18 cellular contexts compared by ENCODE assay signal in the genomic region with DNA sequence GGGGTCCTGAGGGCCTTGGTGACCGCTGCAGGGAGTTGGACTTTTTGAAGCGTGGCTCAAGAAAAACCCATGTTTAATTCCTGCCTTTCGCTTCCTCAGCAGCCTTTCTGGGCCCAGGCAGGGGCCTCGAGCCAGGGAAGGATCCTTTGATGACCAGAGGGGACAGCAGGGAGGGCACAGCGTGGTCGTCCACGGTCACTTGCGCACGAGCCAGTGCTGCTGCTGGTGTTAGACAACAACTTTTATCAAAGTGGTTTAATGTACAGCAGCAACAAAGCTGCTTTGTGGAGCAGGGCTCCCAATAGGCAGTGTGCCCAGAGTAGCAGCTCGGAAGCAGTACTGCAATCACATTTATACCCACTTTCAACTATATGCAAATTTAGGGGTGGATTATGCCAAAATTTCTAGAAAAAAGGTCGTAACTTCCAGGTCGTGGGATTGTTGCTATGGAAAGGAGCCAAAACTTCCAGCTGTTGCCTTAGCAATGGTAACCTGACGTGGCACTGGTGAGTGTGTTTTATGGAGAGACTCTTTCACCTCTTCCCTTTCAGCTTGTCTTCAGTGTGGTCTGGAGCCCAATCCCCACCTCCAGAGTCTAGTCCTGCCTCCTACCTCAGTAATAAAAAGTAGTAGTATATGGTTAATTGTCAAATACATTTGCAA. TPM values are rescaled to one million over a fixed set of nuclear protein-coding genes. Genes with fewer than 3 reads are reported as not detected.
A peak's percentile ranks its signal among the peaks of the same experiment; 100 is the strongest.
DNase-seq lines count a peak whose midpoint lies in the region; ATAC-seq and TF ChIP-seq lines count a peak whose summit lies in the region.
"Had no signal": no experiment of that assay in that cellular context is flagged by ENCODE, and none has a peak within 500 bp of the region (broad histone marks: within the 10 kb centered on the region; RNA-seq: fewer than 3 reads in every experiment).

No MANE protein-coding gene starts in this region.

- TF ChIP-seq CTCF in heart right ventricle (IDR thresholded peaks at IDR 0.05) (no peak), coronary artery (IDR thresholded peaks at IDR 0.05) (no peak)

- H3K4me3 Mint-ChIP-seq in central memory CD8-positive, alpha-beta T cell: peak overlapping the region; percentile 96
- peak overlapping the region; percentile 72 to 98 (median 79) for H3K4me3 Mint-ChIP-seq in naive thymus-derived CD4-positive, alpha-beta T cell

- H3K36me3 ChIP-seq in heart right ventricle: peaks cover 0 to 62% (median 8%) of the 10 kb centered on the region in 9 donors
- peaks cover 29 to 71% (median 30%) of the 10 kb centered on the region in 3 experiments for H3K36me3 ChIP-seq in naive thymus-derived CD4-positive, alpha-beta T cell (ENCODE audit: control insufficient read depth in 2 of 3, insufficient read depth in 3 of 3, low read length in 3 of 3)
- H3K36me3 ChIP-seq: adrenal gland had no signal

- no peaks in the 10 kb centered on the region for H3K27me3 Mint-ChIP-seq in central memory CD8-positive, alpha-beta T cell
- H3K27me3 Mint-ChIP-seq in naive thymus-derived CD4-positive, alpha-beta T cell: no peaks in the 10 kb centered on the region

- CTCF ChIA-PET in naive thymus-derived CD4-positive, alpha-beta T cell (lab: Charles Lee): interaction anchor here (0.8 to 1.5 kb wide), 2 partner anchors 9 to 155 kb away, joined by 3 to 6 read pairs; partner anchors contain the start of gene GIMAP4

- H3K27ac ChIP-seq in heart right ventricle (peak overlapping the region; percentile 54 to 94 (median 82)), coronary artery (peak overlapping the region in 1 of 2 donors; percentile 28)
- H3K27ac ChIP-seq in naive thymus-derived CD4-positive, alpha-beta T cell (ENCODE audit: low read depth, low read length): peak overlapping the region; percentile 65
- H3K27ac ChIP-seq: adrenal gland, SK-N-MC, testis, VCaP had no signal

- H3K4me1 Mint-ChIP-seq in central memory CD8-positive, alpha-beta T cell: peaks cover 79% of the 10 kb centered on the region
- H3K4me1 Mint-ChIP-seq in naive thymus-derived CD4-positive, alpha-beta T cell: peaks cover 46 to 86% (median 78%) of the 10 kb centered on the region in 7 donors

- no peaks in the 10 kb centered on the region for H3K27me3 ChIP-seq in heart right ventricle
- H3K27me3 ChIP-seq in naive thymus-derived CD4-positive, alpha-beta T cell (ENCODE audit: control insufficient read depth in 2 of 2, insufficient read depth in 2 of 2, low read length in 2 of 2): no peaks in the 10 kb centered on the region
- H3K27me3 ChIP-seq: adrenal gland, esophagus squamous epithelium, testis had no signal

- ATAC-seq in heart right ventricle: peak; percentile 19 to 57 (median 42)
- ATAC-seq in central memory CD8-positive, alpha-beta T cell (replicated peaks; ENCODE audit: extremely low read depth, poor library complexity, severe bottlenecking): no peak
- ATAC-seq in naive thymus-derived CD4-positive, alpha-beta T cell: no peak

- intact Hi-C loops in heart right ventricle (cut with DNase I) (no loop called here), cardiac septum (cut with DNase I) (loop anchor here (10.0 kb wide), 1 partner anchor 48 kb away; no protein-coding TSS in a partner anchor)
- intact Hi-C loops in naive thymus-derived CD4-positive, alpha-beta T cell (cut with micrococcal nuclease): loop anchor here in 1 of 2 donors (1.0 kb wide), 1 partner anchor 8 kb away; no protein-coding TSS in a partner anchor

- H3K27ac Mint-ChIP-seq in central memory CD8-positive, alpha-beta T cell (ENCODE audit: low read depth): no peak overlapping the region
- peak overlapping the region in 8 of 9 donors; percentile 14 to 89 (median 80) for H3K27ac Mint-ChIP-seq in naive thymus-derived CD4-positive, alpha-beta T cell

- H3K9me3 Mint-ChIP-seq in central memory CD8-positive, alpha-beta T cell: peaks cover 10% of the 10 kb centered on the region
- peaks cover 8 to 77% (median 26%) of the 10 kb centered on the region in 11 donors for H3K9me3 Mint-ChIP-seq in naive thymus-derived CD4-positive, alpha-beta T cell

- H3K36me3 Mint-ChIP-seq in central memory CD8-positive, alpha-beta T cell (ENCODE audit: insufficient read depth): peaks cover 60% of the 10 kb centered on the region
- peaks cover 59 to 96% (median 91%) of the 10 kb centered on the region in 5 donors for H3K36me3 Mint-ChIP-seq in naive thymus-derived CD4-positive, alpha-beta T cell

- peak overlapping the region in 9 of 10 donors; percentile 6 to 44 (median 27) for H3K4me3 ChIP-seq in heart right ventricle
- peak overlapping the region; percentile 18 for H3K4me3 ChIP-seq in naive thymus-derived CD4-positive, alpha-beta T cell (ENCODE audit: low read length)
- H3K4me3 ChIP-seq in coronary artery: no peak overlapping the region
- H3K4me3 ChIP-seq: esophagus squamous epithelium, SK-N-MC, smooth muscle cell had no signal

- 51 to 64% methylated on average over 13 of the region's 13 CpGs for WGBS in heart right ventricle, 2 donors

- H3K4me1 ChIP-seq in heart right ventricle: peaks cover 0 to 47% (median 13%) of the 10 kb centered on the region in 9 donors
- H3K4me1 ChIP-seq in naive thymus-derived CD4-positive, alpha-beta T cell (ENCODE audit: control insufficient read depth in 2 of 2, insufficient read depth in 2 of 2, low read length in 2 of 2): peaks cover 39 to 43% of the 10 kb centered on the region in 2 donors
- H3K4me1 ChIP-seq: adrenal gland, testis had no signal

- H3K9me3 ChIP-seq in heart right ventricle: peaks cover 0 to 16% (median 0%) of the 10 kb centered on the region in 11 donors
- H3K9me3 ChIP-seq in naive thymus-derived CD4-positive, alpha-beta T cell (ENCODE audit: control insufficient read depth in 2 of 3, low read length in 3 of 3): peaks cover 0 to 32% (median 2%) of the 10 kb centered on the region in 3 experiments
- H3K9me3 ChIP-seq: adrenal gland, esophagus squamous epithelium, testis had no signal

- POLR2A ChIA-PET in naive thymus-derived CD4-positive, alpha-beta T cell (lab: Charles Lee): interaction anchor here (0.6 to 14.1 kb wide), 19 partner anchors 9 to 248 kb away, joined by 3 to 467 read pairs (median 5); partner anchors contain the start of genes GIMAP2, GIMAP4, GIMAP5 and GIMAP6

- DNase-seq in heart right ventricle (no peak), cardiac septum (ENCODE audit: low spot score) (no peak), NCI-H146 treated with DMSO at 0.1 percent for 48 hours (lab: John Stamatoyannopoulos, UW; ENCODE audit: unreplicated experiment) (no peak), NCI-H2227 treated with DMSO at 0.1 percent for 48 hours (lab: John Stamatoyannopoulos, UW) (no peak), coronary artery (ENCODE audit: low spot score) (no peak), NCI-H526 treated with DMSO at 0.1 percent for 48 hours (lab: John Stamatoyannopoulos, UW) (no peak)
- no peak for DNase-seq in central memory CD8-positive, alpha-beta T cell (ENCODE audit: low spot score in 2 of 2)
- DNase-seq in naive thymus-derived CD4-positive, alpha-beta T cell: no peak
- DNase-seq: adrenal gland, DMS79 treated with DMSO at 0.1 percent for 48 hours, esophagus squamous epithelium, mammary epithelial cell, NCI-H2171 had no signal

RNA-seq across cellular contexts. Expression of gene GIMAP1, which starts 6.1 kb away (rescaled TPM):
- total RNA-seq in heart right ventricle (10 to 100 TPM in 1 of 10 donors, 1 to 10 TPM in 9; 2.4 to 11.2 (median 4.3) TPM), cardiac septum (3.5 TPM)
- polyA plus RNA-seq in heart right ventricle: 10 to 100 TPM in 1 of 2 donors, 1 to 10 TPM in 1; 8.4 to 11.0 TPM
- total RNA-seq in naive thymus-derived CD4-positive, alpha-beta T cell: 100 to 1,000 TPM in 2 of 5 experiments, 10 to 100 TPM in 3; 23.3 to 124 (median 32.6) TPM
- polyA plus RNA-seq in naive thymus-derived CD4-positive, alpha-beta T cell: 100 to 1,000 TPM in 1 of 2 donors, 10 to 100 TPM in 1; 75.4 to 104 TPM
- total RNA-seq: mammary epithelial cell, MCF 10A, smooth muscle cell had no signal
- polyA plus RNA-seq: mammary epithelial cell, smooth muscle cell had no signal

RNA-seq across cellular contexts. Expression of gene GIMAP5, which starts 14.7 kb away (rescaled TPM):
- total RNA-seq in heart right ventricle (10 to 100 TPM in 7 of 10 donors, 1 to 10 TPM in 3; 6.5 to 27.2 (median 11.8) TPM), cardiac septum (6.6 TPM)
- polyA plus RNA-seq in heart right ventricle: 10 to 100 TPM; 22.9 to 35.0 TPM
- total RNA-seq in naive thymus-derived CD4-positive, alpha-beta T cell: 100 to 1,000 TPM in 3 of 5 experiments, 10 to 100 TPM in 2; 58.1 to 422 (median 214) TPM
- 100 to 1,000 TPM; 570 to 819 TPM for polyA plus RNA-seq in naive thymus-derived CD4-positive, alpha-beta T cell
- total RNA-seq: mammary epithelial cell, MCF 10A, smooth muscle cell had no signal
- polyA plus RNA-seq: mammary epithelial cell, smooth muscle cell had no signal

RNA-seq across cellular contexts. Expression of gene GIMAP2, which starts 37.0 kb away (rescaled TPM):
- 10 to 100 TPM in 1 of 10 donors, 1 to 10 TPM in 9; 2.1 to 17.5 (median 4.6) TPM for total RNA-seq in heart right ventricle
- 1 to 10 TPM; 5.3 to 5.8 TPM for polyA plus RNA-seq in heart right ventricle
- total RNA-seq in cardiac septum: 3.1 TPM
- 100 to 1,000 TPM in 3 of 5 experiments, 10 to 100 TPM in 2; 79.4 to 286 (median 122) TPM for total RNA-seq in naive thymus-derived CD4-positive, alpha-beta T cell
- polyA plus RNA-seq in naive thymus-derived CD4-positive, alpha-beta T cell: 100 to 1,000 TPM; 150 to 153 TPM
- total RNA-seq: MCF 10A, smooth muscle cell had no signal

Comparison
In these comparisons a context has a peak if more than half of its experiments do, and no peak if none do; other contexts are left out.
1. ATAC-seq: peak in heart right ventricle (8 of 8); none in central memory CD8-positive, alpha-beta T cell (single experiment) and naive thymus-derived CD4-positive, alpha-beta T cell (single experiment).
2. RNA of gene GIMAP2, which starts 37.0 kb away (total RNA-seq): 79.4 to 286 TPM in naive thymus-derived CD4-positive, alpha-beta T cell; 2.1 to 17.5 TPM in heart right ventricle and 3.1 TPM in cardiac septum (single experiment); every median in the first group is over 4 times any median in the second.